In genomic region chr19:32858559-32858958, GRCh38 we compare ENCODE assay signal across 24 cellular contexts. TPM values are rescaled to one million over a fixed set of nuclear protein-coding genes. Genes with fewer than 3 reads are reported as not detected.
"Had no signal": no experiment of that assay in that cellular context is flagged by ENCODE, and none has a peak within 500 bp of the region (broad histone marks: within the 10 kb centered on the region; RNA-seq: fewer than 3 reads in every experiment).

No MANE protein-coding gene starts in this region.

- H3K79me2 ChIP-seq: hepatocyte, parathyroid adenoma had no signal

- H3K36me3 ChIP-seq: lower lobe of right lung, right atrium auricular region, vagina had no signal

- H3K9me3 ChIP-seq: lower lobe of right lung, right atrium auricular region, right lobe of liver, tibial nerve, vagina had no signal

- H3K9ac ChIP-seq: parathyroid adenoma had no signal

- H3K27me3 ChIP-seq: hepatocyte, right atrium auricular region, right lobe of liver, tibial nerve, vagina had no signal

- H3K4me1 ChIP-seq: lower lobe of right lung, parathyroid adenoma, right atrium auricular region, right lobe of liver, tibial nerve, vagina had no signal

- H2AFZ ChIP-seq: hepatocyte, parathyroid adenoma had no signal

- DNase-seq: islet precursor cell; left ventricle myocardium superior; lower lobe of right lung; mammary epithelial cell; mesenchymal stem cell; naive thymus-derived CD8-positive, alpha-beta T cell; nucleus accumbens; stimulated activated CD4-positive, alpha-beta T cell treated with anti-CD3 and anti-CD28 coated beads, Interleukin-1b, Interleukin-23, amount 100 ng/mL, for 48 hours; stimulated activated CD4-positive, alpha-beta T cell treated with anti-CD3 and anti-CD28 coated beads, Interleukin-2, amount 100 ng/mL, for 48 hours; stimulated activated CD4-positive, alpha-beta T cell treated with anti-CD3 and anti-CD28 coated beads, Interleukin-4, amount 100 ng/mL, for 4 hours; stimulated activated CD8-positive, alpha-beta memory T cell treated with anti-CD3 and anti-CD28 coated beads, Interleukin-4, amount 100 ng/mL, for 48 hours; stimulated activated naive CD4-positive, alpha-beta T cell treated with Interleukin-2 at 50 U/mL for 16 hours; stimulated activated naive CD8-positive, alpha-beta T cell treated with anti-CD3 and anti-CD28 coated beads, Interleukin-15, amount 100 ng/mL, for 72 hours; substantia nigra had no signal

- ATAC-seq: left ventricle myocardium superior; lower lobe of right lung; naive thymus-derived CD8-positive, alpha-beta T cell; right lobe of liver; stimulated activated memory B cell treated with anti-CD40 and anti-IgM and Interleukin-4, amounts not matched to agents 10 μg/mL and 1 μg/mL and 100 μg/mL, for 72 hours; stimulated activated naive CD8-positive, alpha-beta T cell treated with anti-CD3 and anti-CD28 coated beads, Interleukin-15, amount 100 ng/mL, for 72 hours had no signal

- H3K4me2 ChIP-seq: hepatocyte, smooth muscle cell had no signal

- H3K27ac ChIP-seq: hepatocyte, lower lobe of right lung, parathyroid adenoma, right atrium auricular region, right lobe of liver, tibial nerve, vagina had no signal

- H3K4me3 ChIP-seq: hepatocyte, lower lobe of right lung, right atrium auricular region, right lobe of liver, smooth muscle cell, tibial nerve, vagina had no signal

RNA-seq across cellular contexts. Expression of gene SLC7A9, which starts 11.0 kb away (rescaled TPM):
- total RNA-seq: kidney epithelial cell, left ventricle myocardium superior, pulmonary artery endothelial cell, right atrium auricular region, smooth muscle cell, vagina had no signal
